In genomic region chr5:137316346-137316736, GRCh38 we compare ENCODE assay signal across 17 cellular contexts.
A peak's percentile ranks its signal among the peaks of the same experiment; 100 is the strongest.
DNase-seq lines count a peak whose midpoint lies in the region; FAIRE-seq and TF ChIP-seq lines count a peak whose summit lies in the region.
"Had no signal": no experiment of that assay in that cellular context is flagged by ENCODE, and none has a peak within 500 bp of the region (broad histone marks: within the 10 kb centered on the region; RNA-seq: fewer than 3 reads in every experiment).

No MANE protein-coding gene starts in this region.

- no peak for FAIRE-seq in GM19239 (lab: Jason Lieb, UNC)

- no peaks in the 10 kb centered on the region for H3K27me3 ChIP-seq in adrenal gland
- H3K27me3 ChIP-seq: vagina had no signal

- no peaks in the 10 kb centered on the region for H3K9me3 ChIP-seq in adrenal gland (replicated peaks in 1 of 3)
- H3K9me3 ChIP-seq: vagina had no signal

- TF ChIP-seq CTCF in adrenal gland (IDR thresholded peaks at IDR 0.05) (no peak), fibroblast of the aortic adventitia (IDR thresholded peaks at IDR 0.05; ENCODE audit: insufficient read depth, low read length) (no peak), retinal pigment epithelial cell (conservative IDR thresholded peaks at IDR 0.05; ENCODE audit: low read depth, low read length) (no peak), CD14-positive monocyte (IDR thresholded peaks at IDR 0.05) (no peak)

- in situ Hi-C loops in G401 (cut with HindIII; ENCODE audit: low sequenced_read_pairs) = no loop called here

- no peaks in the 10 kb centered on the region for H3K4me1 Mint-ChIP-seq in CD14-positive monocyte
- H3K4me1 Mint-ChIP-seq: activated CD8-positive, alpha-beta memory T cell treated with anti-CD3 and anti-CD28 coated beads, Interleukin-2, amount 10 ng/mL, durations not matched to agents 7 days and 5 days; activated naive CD8-positive, alpha-beta T cell treated with anti-CD3 and anti-CD28 coated beads, Interleukin-2, amount 50 U/mL, for 24 hours had no signal

- no peaks in the 10 kb centered on the region for H3K36me3 Mint-ChIP-seq in CD14-positive monocyte
- H3K36me3 Mint-ChIP-seq: activated CD8-positive, alpha-beta memory T cell treated with anti-CD3 and anti-CD28 coated beads, Interleukin-2, amount 10 ng/mL, durations not matched to agents 7 days and 5 days had no signal

- H3K27ac Mint-ChIP-seq in CD14-positive monocyte = no peak overlapping the region
- H3K27ac Mint-ChIP-seq: activated CD8-positive, alpha-beta memory T cell treated with anti-CD3 and anti-CD28 coated beads, Interleukin-2, amount 10 ng/mL, durations not matched to agents 7 days and 5 days; activated naive CD8-positive, alpha-beta T cell treated with anti-CD3 and anti-CD28 coated beads, Interleukin-2, amount 50 U/mL, for 24 hours had no signal

- DNase-seq in G401 (ENCODE audit: low spot score) = peak; percentile 44
- peak in 4 of 7 donors; percentile 23 to 50 (median 44) for DNase-seq in adrenal gland
- peak; percentile 82 for DNase-seq in fibroblast of the aortic adventitia (ENCODE audit: low read depth)
- DNase-seq in retinal pigment epithelial cell (ENCODE audit: low read depth) = peak; percentile 82
- no peak for DNase-seq in CD14-positive monocyte (ENCODE audit: low spot score)
- DNase-seq in stimulated activated CD4-positive, alpha-beta T cell treated with anti-CD3 and anti-CD28 coated beads, Interleukin-4, amount 100 ng/mL, for 1 hour = no peak
- no peak for DNase-seq in HPDE6-E6E7 (ENCODE audit: extremely low spot score)
- no peak for DNase-seq in GM19239 (ENCODE audit: insufficient read length, low spot score)
- DNase-seq: activated CD4-positive, alpha-beta T cell treated with anti-CD3 and anti-CD28 coated beads for 1 hour; activated CD8-positive, alpha-beta memory T cell treated with anti-CD3 and anti-CD28 coated beads, Interleukin-2, amount 10 ng/mL, durations not matched to agents 7 days and 5 days; activated naive CD8-positive, alpha-beta T cell treated with anti-CD3 and anti-CD28 coated beads, Interleukin-2, amount 50 U/mL, for 24 hours; AML-193; NCI-H146; stimulated activated CD4-positive, alpha-beta T cell treated with anti-CD3 and anti-CD28 coated beads, Interleukin-4, amount 100 ng/mL, for 4 hours had no signal

- no peaks in the 10 kb centered on the region for H3K36me3 ChIP-seq in adrenal gland (replicated peaks in 1 of 2)
- H3K36me3 ChIP-seq: gastroesophageal sphincter, vagina had no signal

- H3K4me3 ChIP-seq in adrenal gland (no peak overlapping the region), fibroblast of the aortic adventitia (ENCODE audit: low read depth, low read length) (no peak overlapping the region), retinal pigment epithelial cell (ENCODE audit: low read length) (no peak overlapping the region)
- H3K4me3 ChIP-seq: gastroesophageal sphincter, smooth muscle cell, vagina had no signal

- intact Hi-C loops in adrenal gland (cut with DNase I) = no loop called here
- intact Hi-C loops in CD14-positive monocyte (cut with micrococcal nuclease) = no loop called here

- H3K9me3 Mint-ChIP-seq in CD14-positive monocyte = no peaks in the 10 kb centered on the region
- H3K9me3 Mint-ChIP-seq: activated naive CD8-positive, alpha-beta T cell treated with anti-CD3 and anti-CD28 coated beads, Interleukin-2, amount 50 U/mL, for 24 hours had no signal

- H3K27me3 Mint-ChIP-seq in CD14-positive monocyte (ENCODE audit: low read depth in 3 of 3) = peaks cover 9 to 30% (median 16%) of the 10 kb centered on the region in 3 donors

- WGBS in adrenal gland, 4 donors = 20 to 38% (median 31%) methylated on average over 1 of the region's 1 CpG

- no peak for TF ChIP-seq POLR2A in adrenal gland (IDR thresholded peaks at IDR 0.05)

- peaks cover 5 to 13% of the 10 kb centered on the region in 2 donors for H3K4me1 ChIP-seq in adrenal gland (replicated peaks in 1 of 2)
- H3K4me1 ChIP-seq: vagina had no signal

- H3K27ac ChIP-seq in adrenal gland = no peak overlapping the region
- H3K27ac ChIP-seq: gastroesophageal sphincter, vagina had no signal

- no peak overlapping the region for H3K4me3 Mint-ChIP-seq in CD14-positive monocyte
- H3K4me3 Mint-ChIP-seq: activated CD8-positive, alpha-beta memory T cell treated with anti-CD3 and anti-CD28 coated beads, Interleukin-2, amount 10 ng/mL, durations not matched to agents 7 days and 5 days; activated naive CD8-positive, alpha-beta T cell treated with anti-CD3 and anti-CD28 coated beads, Interleukin-2, amount 50 U/mL, for 24 hours had no signal

Comparison
In these comparisons a context has a peak if more than half of its experiments do, and no peak if none do; other contexts are left out.
1. DNase-seq: peak in G401 (single experiment), adrenal gland (4 of 7), fibroblast of the aortic adventitia (single experiment) and retinal pigment epithelial cell (single experiment); none in CD14-positive monocyte (single experiment), stimulated activated CD4-positive, alpha-beta T cell treated with anti-CD3 and anti-CD28 coated beads, Interleukin-4, amount 100 ng/mL, for 1 hour (single experiment), HPDE6-E6E7 (single experiment) and GM19239 (single experiment).